In genomic region chr7:99737726-99738125, GRCh38 we compare ENCODE assay signal across 27 cellular contexts. TPM values are rescaled to one million over a fixed set of nuclear protein-coding genes. Genes with fewer than 3 reads are reported as not detected.
DNase-seq lines count a peak whose midpoint lies in the region; ATAC-seq lines count a peak whose summit lies in the region.
"Had no signal": no experiment of that assay in that cellular context is flagged by ENCODE, and none has a peak within 500 bp of the region (broad histone marks: within the 10 kb centered on the region; RNA-seq: fewer than 3 reads in every experiment).

No MANE protein-coding gene starts in this region.

- H3K27me3 ChIP-seq in mesenchymal stem cell (ENCODE audit: control insufficient read depth in 1 of 2, insufficient read depth in 1 of 2, low read length in 2 of 2) = no peaks in the 10 kb centered on the region
- H3K27me3 ChIP-seq: thyroid gland had no signal

- H3K27ac ChIP-seq in mesenchymal stem cell (ENCODE audit: low read length, poor library complexity, severe bottlenecking) = no peak overlapping the region
- H3K27ac ChIP-seq: coronary artery, psoas muscle, thyroid gland, VCaP had no signal

- no peaks in the 10 kb centered on the region for H3K4me1 ChIP-seq in mesenchymal stem cell (ENCODE audit: control insufficient read depth, insufficient read depth, low read depth, low read length)
- H3K4me1 ChIP-seq: thyroid gland had no signal

- WGBS in mesenchymal stem cell = 67% methylated on average over 1 of the region's 1 CpG

- no peaks in the 10 kb centered on the region for H3K36me3 ChIP-seq in mesenchymal stem cell (ENCODE audit: control insufficient read depth in 1 of 2, insufficient read depth in 2 of 2, low read depth in 1 of 2, low read length in 2 of 2)
- H3K36me3 ChIP-seq: thyroid gland had no signal

- no peak overlapping the region for H2BK5ac ChIP-seq in mesenchymal stem cell (ENCODE audit: low read depth, low read length, poor library complexity, severe bottlenecking)

- no peak overlapping the region for H2BK12ac ChIP-seq in mesenchymal stem cell (ENCODE audit: low read length in 2 of 2)

- no peak overlapping the region for H2AK5ac ChIP-seq in mesenchymal stem cell (ENCODE audit: low read length, severe bottlenecking)

- peak; percentile 11 for DNase-seq in EL
- peak; percentile 27 for DNase-seq in KBM-7
- peak; percentile 1 for DNase-seq in dermis blood vessel endothelial cell
- DNase-seq in mesenchymal stem cell = peak; percentile 11
- DNase-seq in middle frontal gyrus (ENCODE audit: extremely low spot score, low spot score) = no peak
- DNase-seq in left lobe of liver (ENCODE audit: low spot score) = no peak
- DNase-seq in DMS79 treated with DMSO at 0.1 percent for 48 hours (lab: John Stamatoyannopoulos, UW) = no peak
- DNase-seq: activated CD4-positive, alpha-beta T cell treated with anti-CD3 and anti-CD28 coated beads, Interleukin-2, amount 10 ng/mL, durations not matched to agents 7 days and 5 days; activated naive CD8-positive, alpha-beta T cell treated with anti-CD3 and anti-CD28 coated beads, Interleukin-2, amount 50 U/mL, for 24 hours; CD4-positive, alpha-beta memory T cell; glutamatergic neuron; NCI-H146; NCI-H345; psoas muscle; small intestine; stimulated activated CD4-positive, alpha-beta T cell treated with anti-CD3 and anti-CD28 coated beads, Interleukin-2, amount 100 ng/mL, for 48 hours; stimulated activated naive CD4-positive, alpha-beta T cell treated with Interleukin-2 at 50 U/mL for 16 hours; T-helper 17 cell; thyroid gland had no signal

- no peak overlapping the region for H2AFZ ChIP-seq in mesenchymal stem cell (ENCODE audit: low read depth, low read length)

- no peak overlapping the region for H4K8ac ChIP-seq in mesenchymal stem cell (ENCODE audit: low read length)

- no peak overlapping the region for H3K23ac ChIP-seq in mesenchymal stem cell (ENCODE audit: low read length in 2 of 2)

- H3K9ac ChIP-seq in mesenchymal stem cell (ENCODE audit: low read length) = no peak overlapping the region

- no peaks in the 10 kb centered on the region for H3K9me3 ChIP-seq in mesenchymal stem cell (ENCODE audit: control insufficient read depth, low read length)
- H3K9me3 ChIP-seq: psoas muscle, thyroid gland had no signal

- no peak overlapping the region for H4K91ac ChIP-seq in mesenchymal stem cell (ENCODE audit: low read length)

- no peak overlapping the region for H3K14ac ChIP-seq in mesenchymal stem cell (ENCODE audit: low read length in 2 of 2)

- H3K79me1 ChIP-seq in mesenchymal stem cell (replicated peaks; ENCODE audit: low read length, poor library complexity, severe bottlenecking) = no peaks in the 10 kb centered on the region

- no peak overlapping the region for H3K4ac ChIP-seq in mesenchymal stem cell (ENCODE audit: low read depth in 1 of 2, low read length in 2 of 2)

- in situ Hi-C loops in KBM-7 (cut with MboI; ENCODE audit: low pct_unique_long_range_greater_than_20kb, low sequenced_read_pairs) = no loop called here

- H3K4me2 ChIP-seq in mesenchymal stem cell (ENCODE audit: low read length, poor library complexity, severe bottlenecking) = no peak overlapping the region

- H3K18ac ChIP-seq in mesenchymal stem cell (ENCODE audit: low read depth in 1 of 2, low read length in 2 of 2) = no peak overlapping the region

- ATAC-seq in GM18519 (IDR thresholded peaks at IDR 0.05; ENCODE audit: low FRiP score, unreplicated experiment) (no peak), left lobe of liver (no peak)
- ATAC-seq: activated naive CD8-positive, alpha-beta T cell treated with anti-CD3 and anti-CD28 coated beads, Interleukin-2, amount 50 U/mL, for 24 hours; activated T-helper 17 cell treated with anti-CD3 and anti-CD28 coated beads, Interleukin-2, amount 50 U/mL, for 72 hours; psoas muscle; T-helper 17 cell had no signal

- H2BK15ac ChIP-seq in mesenchymal stem cell (ENCODE audit: low read depth, poor library complexity, severe bottlenecking) = no peak overlapping the region

- H2BK120ac ChIP-seq in mesenchymal stem cell (ENCODE audit: low read depth, low read length) = no peak overlapping the region

- H3K4me3 ChIP-seq in mesenchymal stem cell (ENCODE audit: insufficient read depth in 1 of 2, low read depth in 1 of 2, low read length in 2 of 2) = no peak overlapping the region
- H3K4me3 ChIP-seq: coronary artery, psoas muscle, thyroid gland had no signal

RNA-seq across cellular contexts. Expression of gene CYP3A7, which starts 2.7 kb away (rescaled TPM):
- total RNA-seq in dermis blood vessel endothelial cell (not detected in 2 replicates), left lobe of liver (17.5 TPM)
- polyA plus RNA-seq in mesenchymal stem cell (2013, experiment 1 of 2) = 0.52 TPM
- polyA plus RNA-seq in mesenchymal stem cell (2013, experiment 2 of 2) = 0.44 TPM
- total RNA-seq: activated CD4-positive, alpha-beta T cell treated with anti-CD3 and anti-CD28 coated beads, Interleukin-2, amount 10 ng/mL, durations not matched to agents 7 days and 5 days; activated T-helper 17 cell treated with anti-CD3 and anti-CD28 coated beads, Interleukin-2, amount 50 U/mL, for 72 hours; CD4-positive, alpha-beta memory T cell; endothelial cell of umbilical vein; HT-29; mononuclear cell; neural crest cell; psoas muscle; T-helper 17 cell; thyroid gland had no signal
- polyA plus RNA-seq: endothelial cell of umbilical vein, psoas muscle had no signal

RNA-seq across cellular contexts. Expression of gene CYP3A4, which starts 46.3 kb away (rescaled TPM):
- total RNA-seq in dermis blood vessel endothelial cell (not detected in 2 replicates), left lobe of liver (1,005 TPM)
- polyA plus RNA-seq in mesenchymal stem cell (2013, experiment 1 of 2) = not detected
- not detected for polyA plus RNA-seq in mesenchymal stem cell (2013, experiment 2 of 2)
- total RNA-seq: activated CD4-positive, alpha-beta T cell treated with anti-CD3 and anti-CD28 coated beads, Interleukin-2, amount 10 ng/mL, durations not matched to agents 7 days and 5 days; activated T-helper 17 cell treated with anti-CD3 and anti-CD28 coated beads, Interleukin-2, amount 50 U/mL, for 72 hours; CD4-positive, alpha-beta memory T cell; endothelial cell of umbilical vein; HT-29; mononuclear cell; neural crest cell; T-helper 17 cell; thyroid gland had no signal
- polyA plus RNA-seq: CD4-positive, alpha-beta memory T cell; endothelial cell of umbilical vein had no signal

RNA-seq across cellular contexts. Expression of gene CYP3A5, which starts 57.9 kb away (rescaled TPM):
- total RNA-seq in dermis blood vessel endothelial cell (not detected in 2 replicates), left lobe of liver (564 TPM)
- 0.06 TPM for polyA plus RNA-seq in mesenchymal stem cell (2013, experiment 1 of 2)
- polyA plus RNA-seq in mesenchymal stem cell (2013, experiment 2 of 2) = 0.03 TPM
- total RNA-seq: activated CD4-positive, alpha-beta T cell treated with anti-CD3 and anti-CD28 coated beads, Interleukin-2, amount 10 ng/mL, durations not matched to agents 7 days and 5 days; CD4-positive, alpha-beta memory T cell; endothelial cell of umbilical vein; neural crest cell had no signal
- polyA plus RNA-seq: endothelial cell of umbilical vein had no signal

Comparison
In these comparisons a context has a peak if more than half of its experiments do, and no peak if none do; other contexts are left out.
1. DNase-seq: peak in EL (single experiment), KBM-7 (single experiment), dermis blood vessel endothelial cell (single experiment) and mesenchymal stem cell (single experiment); none in middle frontal gyrus (single experiment), left lobe of liver (single experiment) and DMS79 treated with DMSO at 0.1 percent for 48 hours (single experiment).
2. RNA of gene CYP3A7, which starts 2.7 kb away (total RNA-seq): 17.5 TPM in left lobe of liver (single experiment); not detected in dermis blood vessel endothelial cell; every median in the first group is over 10 times any median in the second.
3. RNA of gene CYP3A4, which starts 46.3 kb away (total RNA-seq): 1,005 TPM in left lobe of liver (single experiment); not detected in dermis blood vessel endothelial cell; every median in the first group is over 1,000 times any median in the second.
4. RNA of gene CYP3A5, which starts 57.9 kb away (total RNA-seq): 564 TPM in left lobe of liver (single experiment); not detected in dermis blood vessel endothelial cell; every median in the first group is over 100 times any median in the second.